8 cellular contexts compared by ENCODE assay signal in genomic region chr16:68083861-68084503, GRCh38. TPM values are rescaled to one million over a fixed set of nuclear protein-coding genes. Genes with fewer than 3 reads are reported as not detected.
DNase-seq lines count a peak whose midpoint lies in the region; ATAC-seq, FAIRE-seq and TF ChIP-seq lines count a peak whose summit lies in the region.

No MANE protein-coding gene starts in this region.

- TF ChIP-seq EP300 in neural cell (conservative IDR thresholded peaks at IDR 0.05; ENCODE audit: poor library complexity, severe bottlenecking), result no peak

- peaks cover 28% of the 10 kb centered on the region for H3K79me2 ChIP-seq in OCI-LY1 (ENCODE audit: insufficient read depth, low read length)
- peaks cover 33% of the 10 kb centered on the region for H3K79me2 ChIP-seq in endothelial cell of umbilical vein (ENCODE audit: control insufficient read depth, insufficient read depth, low read length)
- peaks cover 13% of the 10 kb centered on the region for H3K79me2 ChIP-seq in neural cell (replicated peaks; ENCODE audit: insufficient read depth, low read length)

- TF ChIP-seq RAD21 in neural cell (conservative IDR thresholded peaks at IDR 0.05), result no peak

- H3K4me2 ChIP-seq in OCI-LY1 (ENCODE audit: low read length) (peak overlapping the region; percentile 79), endothelial cell of umbilical vein (ENCODE audit: insufficient read depth, low read length) (peak overlapping the region; percentile 91), neural cell (ENCODE audit: low read length) (peak overlapping the region; percentile 52)

- H2AFZ ChIP-seq in OCI-LY1 (ENCODE audit: low read length) (no peak overlapping the region), endothelial cell of umbilical vein (ENCODE audit: low read depth, low read length) (peak overlapping the region; percentile 93), neural cell (ENCODE audit: low read depth, low read length) (peak overlapping the region; percentile 82)

- FAIRE-seq in GM12891 (lab: Jason Lieb, UNC) (no peak), endothelial cell of umbilical vein (lab: Jason Lieb, UNC) (peak; percentile 15), frontal cortex (lab: Jason Lieb, UNC) (no peak)

- H3K36me3 ChIP-seq in OCI-LY1 (ENCODE audit: insufficient read depth, low read length) (peaks cover 15% of the 10 kb centered on the region), endothelial cell of umbilical vein (ENCODE audit: control insufficient read depth in 2 of 2, extremely low read depth in 1 of 2, insufficient read depth in 2 of 2, low read length in 2 of 2) (no peaks in the 10 kb centered on the region), neural cell (ENCODE audit: insufficient read depth, low read length) (no peaks in the 10 kb centered on the region)

- H3K9me3 ChIP-seq in OCI-LY1 (ENCODE audit: low read length) (no peaks in the 10 kb centered on the region), endothelial cell of umbilical vein (replicated peaks; ENCODE audit: control insufficient read depth, insufficient read depth, low read length) (no peaks in the 10 kb centered on the region), neural cell (ENCODE audit: low read length) (no peaks in the 10 kb centered on the region)

- H4K20me1 ChIP-seq in OCI-LY1 (ENCODE audit: insufficient read depth, low read length) (no peaks in the 10 kb centered on the region), endothelial cell of umbilical vein (replicated peaks; ENCODE audit: control insufficient read depth, extremely low read depth, insufficient read depth, low read length) (peaks cover 2% of the 10 kb centered on the region), neural cell (ENCODE audit: insufficient read depth) (no peaks in the 10 kb centered on the region)

- H3K27me3 ChIP-seq in OCI-LY1 (ENCODE audit: insufficient read depth, low read length), result no peaks in the 10 kb centered on the region
- no peaks in the 10 kb centered on the region for H3K27me3 ChIP-seq in endothelial cell of umbilical vein (ENCODE audit: control insufficient read depth in 2 of 2, insufficient read depth in 2 of 2, low read length in 2 of 2)
- no peaks in the 10 kb centered on the region for H3K27me3 ChIP-seq in neural cell (ENCODE audit: insufficient read depth, low read depth, low read length)

- no peak for DNase-seq in GM12891 (ENCODE audit: insufficient read length, low spot score)
- no peak for DNase-seq in endothelial cell of umbilical vein (ENCODE audit: low read depth, low spot score)
- DNase-seq in frontal cortex (ENCODE audit: low spot score in 2 of 2), result no peak
- no peak for DNase-seq in NOMO-1 (lab: John Stamatoyannopoulos, UW; ENCODE audit: unreplicated experiment in 2 of 2)

- H3K9me2 ChIP-seq in OCI-LY1 (ENCODE audit: low read depth, low read length), result no peaks in the 10 kb centered on the region
- H3K9me2 ChIP-seq in neural cell (ENCODE audit: insufficient read depth, low read length), result no peaks in the 10 kb centered on the region

- H3K4me1 ChIP-seq in OCI-LY1 (ENCODE audit: insufficient read depth, low read length, severe bottlenecking) (peaks cover 49% of the 10 kb centered on the region), endothelial cell of umbilical vein (ENCODE audit: control insufficient read depth, extremely low read depth, insufficient read depth, low read length) (peaks cover 36% of the 10 kb centered on the region)

- TF ChIP-seq POLR2A in GM12891 (IDR thresholded peaks at IDR 0.05; ENCODE audit: low read depth, low read length), result no peak
- no peak for TF ChIP-seq POLR2A in endothelial cell of umbilical vein (IDR thresholded peaks at IDR 0.05; ENCODE audit: low read depth, low read length)

- no peak for ATAC-seq in GM21786 (IDR thresholded peaks at IDR 0.05; ENCODE audit: unreplicated experiment)
- no peak for ATAC-seq in HG03342 (IDR thresholded peaks at IDR 0.05; ENCODE audit: unreplicated experiment)

- H3K27ac ChIP-seq in OCI-LY1 (ENCODE audit: low read depth, low read length, poor library complexity, severe bottlenecking) (peak overlapping the region; percentile 78), endothelial cell of umbilical vein (ENCODE audit: insufficient read depth, low read depth, low read length) (peak overlapping the region; percentile 94), neural cell (ENCODE audit: low read length) (peak overlapping the region; percentile 96)

- dilution Hi-C loops in endothelial cell of umbilical vein (cut with MboI; ENCODE audit: extremely low pct_ligation_motif_present, low sequenced_read_pairs), result no loop called here

- H3F3A ChIP-seq in OCI-LY1 (ENCODE audit: insufficient read depth, low read length) (no peaks in the 10 kb centered on the region), neural cell (ENCODE audit: insufficient read depth, low read length, poor library complexity, severe bottlenecking) (peaks cover 9% of the 10 kb centered on the region)

- POLR2A ChIA-PET in endothelial cell of umbilical vein (lab: Charles Lee), result interaction anchor here (0.6 to 1.2 kb wide), 2 partner anchors 15 to 46 kb away, joined by 4 to 5 read pairs; no protein-coding TSS in a partner anchor

- H3K4me3 ChIP-seq in OCI-LY1 (ENCODE audit: low read depth, low read length, poor library complexity, severe bottlenecking) (peak overlapping the region; percentile 68), endothelial cell of umbilical vein (replicated peaks in 1 of 3; ENCODE audit: insufficient read depth in 1 of 3, low read depth in 1 of 3, low read length in 3 of 3) (peak overlapping the region in 1 of 3 experiments; percentile 81), neural cell (ENCODE audit: low read length) (peak overlapping the region; percentile 74)

- CTCF ChIA-PET in endothelial cell of umbilical vein (lab: Charles Lee), result interaction anchor here (0.8 to 5.1 kb wide), 8 partner anchors 10 to 177 kb away, joined by 3 to 34 read pairs (median 5); no protein-coding TSS in a partner anchor

- H3K9me1 ChIP-seq in endothelial cell of umbilical vein (replicated peaks; ENCODE audit: control insufficient read depth, extremely low read depth, insufficient read depth, low read length), result no peaks in the 10 kb centered on the region

- TF ChIP-seq CTCF in OCI-LY1 (IDR thresholded peaks at IDR 0.05; ENCODE audit: low read length) (no peak), endothelial cell of umbilical vein (IDR thresholded peaks at IDR 0.05; ENCODE audit: extremely low read depth in 1 of 2, insufficient read depth in 1 of 2, low read depth in 1 of 2, low read length in 2 of 2) (no peak), neural cell (IDR thresholded peaks at IDR 0.05; ENCODE audit: poor library complexity, severe bottlenecking) (no peak)

- intact Hi-C loops in endothelial cell of umbilical vein (cut with micrococcal nuclease), result loop anchor here (2.0 to 10.0 kb wide), 2 partner anchors 61 to 241 kb away; partner anchors contain the start of genes DDX28 and DUS2

- peak overlapping the region; percentile 81 for H3K9ac ChIP-seq in OCI-LY1 (ENCODE audit: low read length)
- H3K9ac ChIP-seq in endothelial cell of umbilical vein (replicated peaks; ENCODE audit: extremely low read depth, insufficient read depth, low read length), result peak overlapping the region; percentile 97
- peak overlapping the region; percentile 89 for H3K9ac ChIP-seq in neural cell (ENCODE audit: low read length)

- no TSS peak for BruUV-seq in endothelial cell of umbilical vein (replicated peaks; lab: Mats Ljungman, UMichigan)

TF ChIP-seq in GM12891, 5 proteins besides CTCF, POLR2A, EP300 and RAD21:
- TF ChIP-seq SPI1 (IDR thresholded peaks at IDR 0.05; ENCODE audit: low read depth, low read length) (peak; percentile 74), PAX5 (IDR thresholded peaks at IDR 0.05; ENCODE audit: insufficient read depth, low read length, severe bottlenecking) (no peak), POLR2AphosphoS5 (IDR thresholded peaks at IDR 0.05; ENCODE audit: low read depth, low read length) (no peak)

TF ChIP-seq in endothelial cell of umbilical vein, 7 proteins besides CTCF, POLR2A, EP300 and RAD21 (continues in another document):
- TF ChIP-seq, protein P1, sequence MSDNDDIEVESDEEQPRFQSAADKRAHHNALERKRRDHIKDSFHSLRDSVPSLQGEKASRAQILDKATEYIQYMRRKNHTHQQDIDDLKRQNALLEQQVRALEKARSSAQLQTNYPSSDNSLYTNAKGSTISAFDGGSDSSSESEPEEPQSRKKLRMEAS (IDR thresholded peaks at IDR 0.05; ENCODE audit: insufficient read depth, insufficient read length), result no peak
- TF ChIP-seq POLR2AphosphoS5 (IDR thresholded peaks at IDR 0.05; ENCODE audit: insufficient read depth, low read depth, low read length), result no peak
- TF ChIP-seq GATA2 (IDR thresholded peaks at IDR 0.05; ENCODE audit: insufficient read depth, insufficient read length, low read depth, low read length), result no peak
- no peak for TF ChIP-seq JUN (IDR thresholded peaks at IDR 0.05; ENCODE audit: borderline replicate concordance, insufficient read depth, insufficient read length, low read depth)
- TF ChIP-seq MYC (IDR thresholded peaks at IDR 0.05; ENCODE audit: low read depth, low read length), result no peak
- TF ChIP-seq FOS (IDR thresholded peaks at IDR 0.05; ENCODE audit: borderline replicate concordance, insufficient read depth, low read length), result no peak

TF ChIP-seq in neural cell, 6 proteins besides CTCF, POLR2A, EP300 and RAD21 (continues in another document):
- TF ChIP-seq POLR2AphosphoS5 (IDR thresholded peaks at IDR 0.05), result no peak

RNA-seq across cellular contexts. Expression of gene NFATC3, which starts 1.2 kb away (rescaled TPM):
- 8.3 TPM for polyA plus RNA-seq in GM12891 (2012; ENCODE audit: low read depth, missing spikeins)
- total RNA-seq in endothelial cell of umbilical vein, result 30.5 and 33.1 TPM in 2 replicates
- 15.6 and 15.8 TPM in 2 replicates for polyA plus RNA-seq in endothelial cell of umbilical vein
- 11.4 and 11.9 TPM in 2 replicates for polyA plus RNA-seq in endothelial cell of umbilical vein (2011; cell fraction: cytosol; rRNA removed)
- 14.4 and 15.2 TPM in 2 replicates for polyA plus RNA-seq in endothelial cell of umbilical vein (2011; cell fraction: nucleus; rRNA removed)
- polyA plus RNA-seq in endothelial cell of umbilical vein (2012), result 12.9 and 14.4 TPM in 2 replicates
- polyA minus RNA-seq in endothelial cell of umbilical vein, result 54.3 and 62.9 TPM in 2 replicates
- polyA minus RNA-seq in endothelial cell of umbilical vein (2011; cell fraction: cytosol; rRNA and poly(A)+ RNA removed), result 28.1 TPM
- polyA minus RNA-seq in endothelial cell of umbilical vein (2011; cell fraction: nucleus; rRNA and poly(A)+ RNA removed), result 35.9 and 53.4 TPM in 2 replicates
- polyA plus RNA-seq in neural cell, result 5.6 and 6.2 TPM in 2 replicates
- 33.1 and 35.8 TPM in 2 replicates for polyA minus RNA-seq in neural cell
- total RNA-seq in frontal cortex, result 21.6 TPM
